25 cellular contexts compared by ENCODE assay signal in the genomic region with DNA sequence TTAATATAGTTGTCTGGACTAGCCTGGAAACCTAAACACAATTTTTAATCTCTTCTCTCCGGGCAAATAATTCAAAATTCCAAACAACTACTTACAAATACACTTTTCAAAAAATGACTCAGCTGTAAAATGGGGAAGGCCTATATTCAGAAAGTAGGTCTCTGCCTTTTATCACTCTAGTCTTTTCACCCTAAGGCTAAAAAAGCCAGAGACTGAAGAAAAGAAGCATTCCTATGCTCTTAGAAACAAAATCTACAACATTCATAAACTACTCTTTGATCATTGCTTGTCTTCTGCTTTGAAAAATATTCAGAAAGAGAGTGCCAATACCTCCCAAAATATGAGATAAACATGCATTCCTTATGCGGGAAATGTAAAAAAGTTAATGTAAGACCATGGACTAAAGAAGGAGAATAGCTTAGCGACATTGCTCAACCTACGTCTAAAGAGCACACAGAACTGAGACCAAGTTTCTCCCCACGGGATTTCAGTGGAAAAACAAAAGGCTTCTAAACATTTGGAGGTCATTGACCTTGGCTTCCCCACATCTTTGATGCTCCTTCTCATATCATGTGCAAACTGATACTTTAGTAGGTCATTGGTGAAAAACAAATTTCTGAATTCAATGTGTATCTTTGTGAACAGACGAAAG.
"Had no signal": no experiment of that assay in that cellular context is flagged by ENCODE, and none has a peak within 500 bp of the region (broad histone marks: within the 10 kb centered on the region; RNA-seq: fewer than 3 reads in every experiment).

No MANE protein-coding gene starts in this region.

- H3K4me3 ChIP-seq: MG63, Peyer's patch, SJSA1 had no signal

- H3K27ac ChIP-seq: Peyer's patch, RWPE1, SJSA1, VCaP had no signal

- H3K4me1 Mint-ChIP-seq: activated CD4-positive, alpha-beta memory T cell treated with anti-CD3 and anti-CD28 coated beads, Interleukin-2, amount 10 ng/mL, durations not matched to agents 7 days and 5 days; activated naive CD4-positive, alpha-beta T cell treated with anti-CD3 and anti-CD28 coated beads, Interleukin-2, amount 10 ng/mL, durations not matched to agents 7 days and 5 days; activated naive CD8-positive, alpha-beta T cell treated with anti-CD3 and anti-CD28 coated beads for 36 hours; T-cell had no signal

- H3K36me3 Mint-ChIP-seq: activated naive CD4-positive, alpha-beta T cell treated with anti-CD3 and anti-CD28 coated beads, Interleukin-2, amount 10 ng/mL, durations not matched to agents 7 days and 5 days; activated naive CD8-positive, alpha-beta T cell treated with anti-CD3 and anti-CD28 coated beads for 36 hours; T-cell had no signal

- H3K27ac Mint-ChIP-seq: activated CD4-positive, alpha-beta memory T cell treated with anti-CD3 and anti-CD28 coated beads, Interleukin-2, amount 10 ng/mL, durations not matched to agents 7 days and 5 days; activated naive CD4-positive, alpha-beta T cell treated with anti-CD3 and anti-CD28 coated beads, Interleukin-2, amount 10 ng/mL, durations not matched to agents 7 days and 5 days; activated naive CD8-positive, alpha-beta T cell treated with anti-CD3 and anti-CD28 coated beads for 36 hours; activated T-cell treated with anti-CD3 and anti-CD28 coated beads, Interleukin-2, amount 50 U/mL, for 72 hours; activated T-helper 2 cell treated with anti-CD3 and anti-CD28 coated beads, Interferon-gamma antibody, Interleukin-2, Interleukin-4, amounts not matched to agents 10 μg/mL and 5 μg/mL and 100 μg/mL, durations not matched to agents 14 hours and 24 hours and 36 hours; T-cell had no signal

- H3K4me3 Mint-ChIP-seq: activated CD4-positive, alpha-beta memory T cell treated with anti-CD3 and anti-CD28 coated beads, Interleukin-2, amount 10 ng/mL, durations not matched to agents 7 days and 5 days; activated naive CD4-positive, alpha-beta T cell treated with anti-CD3 and anti-CD28 coated beads, Interleukin-2, amount 10 ng/mL, durations not matched to agents 7 days and 5 days; activated naive CD8-positive, alpha-beta T cell treated with anti-CD3 and anti-CD28 coated beads for 36 hours; activated T-cell treated with anti-CD3 and anti-CD28 coated beads, Interleukin-2, amount 50 U/mL, for 72 hours; T-cell had no signal

- H3K4me1 ChIP-seq: Peyer's patch, SJSA1 had no signal

- H3K9me3 ChIP-seq: MG63, Peyer's patch, SJSA1 had no signal

- H3K36me3 ChIP-seq: MG63, Peyer's patch, SJSA1 had no signal

- H3K27me3 ChIP-seq: MG63, Peyer's patch, SJSA1 had no signal

- H3K9me3 Mint-ChIP-seq: activated CD4-positive, alpha-beta memory T cell treated with anti-CD3 and anti-CD28 coated beads, Interleukin-2, amount 10 ng/mL, durations not matched to agents 7 days and 5 days; activated naive CD4-positive, alpha-beta T cell treated with anti-CD3 and anti-CD28 coated beads, Interleukin-2, amount 10 ng/mL, durations not matched to agents 7 days and 5 days; activated naive CD8-positive, alpha-beta T cell treated with anti-CD3 and anti-CD28 coated beads for 36 hours; activated T-cell treated with anti-CD3 and anti-CD28 coated beads, Interleukin-2, amount 50 U/mL, for 72 hours; activated T-helper 2 cell treated with anti-CD3 and anti-CD28 coated beads, Interferon-gamma antibody, Interleukin-2, Interleukin-4, amounts not matched to agents 10 μg/mL and 5 μg/mL and 100 μg/mL, durations not matched to agents 14 hours and 24 hours and 36 hours; T-cell had no signal

- ATAC-seq: activated T-cell treated with anti-CD3 and anti-CD28 coated beads, Interleukin-2, amount 50 U/mL, for 72 hours; T-cell had no signal

- DNase-seq: activated CD4-positive, alpha-beta memory T cell treated with anti-CD3 and anti-CD28 coated beads, Interleukin-2, amount 10 ng/mL, durations not matched to agents 7 days and 5 days; activated CD4-positive, alpha-beta T cell treated with anti-CD3 and anti-CD28 coated beads, Interleukin-2, amount 50 U/mL, for 1 hour; activated CD4-positive, CD25-positive, alpha-beta regulatory T cell; activated CD8-positive, alpha-beta memory T cell treated with anti-CD3 and anti-CD28 coated beads, Interleukin-2, amount 50 U/mL, for 4 hours; activated gamma-delta T cell treated with Interleukin-2 at 50 U/mL for 16 hours; activated naive CD4-positive, alpha-beta T cell treated with anti-CD3 and anti-CD28 coated beads, Interleukin-2, amount 10 ng/mL, durations not matched to agents 7 days and 5 days; activated naive CD8-positive, alpha-beta T cell treated with anti-CD3 and anti-CD28 coated beads for 36 hours; activated T-cell treated with anti-CD3 and anti-CD28 coated beads, Interleukin-2, amount 50 U/mL, for 72 hours; aorta; MG63; NCI-H1105; NCI-H1436 treated with DMSO at 0.1 percent for 48 hours; NCI-H187 treated with DMSO at 0.1 percent for 48 hours; NCI-H2081 treated with DMSO at 0.1 percent for 48 hours; NCI-H446; NCI-H524; Peyer's patch; Right ventricle myocardium superior; T-cell; T-helper 2 cell; T1000 had no signal
